Comparison of ENCODE assay signal across 9 cellular contexts in genomic region chr13:22114630-22115311, GRCh38.
DNase-seq lines count a peak whose midpoint lies in the region; ATAC-seq and TF ChIP-seq lines count a peak whose summit lies in the region.
"Had no signal": no experiment of that assay in that cellular context is flagged by ENCODE, and none has a peak within 500 bp of the region (broad histone marks: within the 10 kb centered on the region; RNA-seq: fewer than 3 reads in every experiment).

No MANE protein-coding gene starts in this region.

- no peak overlapping the region for H3K27ac ChIP-seq in ovary
- H3K27ac ChIP-seq: body of pancreas had no signal

- TF ChIP-seq CTCF in ovary (IDR thresholded peaks at IDR 0.05), result no peak
- no peak for TF ChIP-seq CTCF in osteocyte (IDR thresholded peaks at IDR 0.05)

- intact Hi-C loops in ovary (cut with DNase I), result no loop called here

- H3K9me3 Mint-ChIP-seq in osteocyte (ENCODE audit: unreplicated experiment), result peaks cover 34% of the 10 kb centered on the region

- peaks cover 7% of the 10 kb centered on the region for H3K4me1 Mint-ChIP-seq in osteocyte (ENCODE audit: unreplicated experiment)

- no peaks in the 10 kb centered on the region for H3K27me3 Mint-ChIP-seq in osteocyte (ENCODE audit: unreplicated experiment)

- H3K36me3 Mint-ChIP-seq in osteocyte (ENCODE audit: unreplicated experiment), result no peaks in the 10 kb centered on the region

- TF ChIP-seq POLR2A in ovary (IDR thresholded peaks at IDR 0.05), result no peak

- no peaks in the 10 kb centered on the region for H3K9me3 ChIP-seq in ovary
- H3K9me3 ChIP-seq: body of pancreas had no signal

- no peaks in the 10 kb centered on the region for H3K27me3 ChIP-seq in ovary
- H3K27me3 ChIP-seq: body of pancreas had no signal

- no peak overlapping the region for H3K27ac Mint-ChIP-seq in osteocyte (ENCODE audit: unreplicated experiment)

- ATAC-seq in GM18861 (IDR thresholded peaks at IDR 0.05; ENCODE audit: unreplicated experiment) (peak; percentile 84), HG02970 (IDR thresholded peaks at IDR 0.05; ENCODE audit: low FRiP score, unreplicated experiment) (peak; percentile 88)
- ATAC-seq: body of pancreas had no signal

- no peak overlapping the region for H3K4me3 Mint-ChIP-seq in osteocyte (ENCODE audit: unreplicated experiment)

- no peaks in the 10 kb centered on the region for H3K36me3 ChIP-seq in ovary

- 69 to 72% (median 69%) methylated on average over 9 of the region's 9 CpGs for WGBS in ovary, 3 donors

- no peak for TF ChIP-seq EP300 in ovary (IDR thresholded peaks at IDR 0.05)

- DNase-seq in Ammon's horn (ENCODE audit: low spot score) (peak; percentile 34), SIG-M5 (lab: John Stamatoyannopoulos, UW) (peak; percentile 14), kidney glomerular epithelial cell (lab: John Stamatoyannopoulos, UW) (peak; percentile 99), NCI-H2227 treated with DMSO at 0.1 percent for 48 hours (lab: John Stamatoyannopoulos, UW) (no peak), ovary (no peak), osteocyte (ENCODE audit: extremely low spot score, unreplicated experiment) (no peak)

- no peak overlapping the region for H3K4me3 ChIP-seq in ovary
- H3K4me3 ChIP-seq: body of pancreas had no signal

- no peaks in the 10 kb centered on the region for H3K4me1 ChIP-seq in ovary (ENCODE audit: insufficient read depth)

Comparison
In these comparisons a context has a peak if more than half of its experiments do, and no peak if none do; other contexts are left out.
1. DNase-seq: peak in Ammon's horn (single experiment), SIG-M5 (single experiment) and kidney glomerular epithelial cell (single experiment); none in NCI-H2227 treated with DMSO at 0.1 percent for 48 hours (single experiment), ovary (0 of 5) and osteocyte (single experiment).